Comparison of ENCODE assay signal across 16 cellular contexts in genomic region chr1:1176063-1176761, GRCh38. TPM values are rescaled to one million over a fixed set of nuclear protein-coding genes. Genes with fewer than 3 reads are reported as not detected.
DNase-seq lines count a peak whose midpoint lies in the region; ATAC-seq, FAIRE-seq and TF ChIP-seq lines count a peak whose summit lies in the region.
"Not testable (repeated sequence)": the region's sequence is repeated elsewhere in the genome, so short reads cannot be mapped to it uniquely, and the experiment has no call there.
"Had no signal": no experiment of that assay in that cellular context is flagged by ENCODE, and none has a peak within 500 bp of the region (broad histone marks: within the 10 kb centered on the region; RNA-seq: fewer than 3 reads in every experiment).

No MANE protein-coding gene starts in this region.

- TF ChIP-seq CTCF in GM23338 (conservative IDR thresholded peaks at IDR 0.05; ENCODE audit: low read depth in 2 of 2); WTC11 (IDR thresholded peaks at IDR 0.05); endothelial cell (IDR thresholded peaks at IDR 0.05; ENCODE audit: unreplicated experiment); kidney (IDR thresholded peaks at IDR 0.05; ENCODE audit: borderline replicate concordance, extremely low read depth, insufficient read depth); pancreas (IDR thresholded peaks at IDR 0.05): not testable (repeated sequence)

- H3K9me3 ChIP-seq in kidney (ENCODE audit: control insufficient read depth in 1 of 2, low read length in 2 of 2); pancreas: not testable (repeated sequence)

- H3K27ac ChIP-seq in GM23338 (ENCODE audit: low read depth): peak overlapping the region; percentile 69; the same call in 1 of the 2 replicates
- H3K27ac ChIP-seq in kidney (ENCODE audit: low read depth in 2 of 2, low read length in 2 of 2); pancreas: not testable (repeated sequence)

- 0 out of 2 replicates have a peak overlapping the region, but pooled peaks have one; percentile 38 for H2AFZ ChIP-seq in GM23338

- peak; percentile 38 for ATAC-seq in GM23338
- ATAC-seq in WTC11: peak; percentile 46
- not testable (repeated sequence) for ATAC-seq in pancreas

- WGBS in pancreas, 2 donors: 61 to 70% methylated on average over 21 to 22 of the region's 22 CpGs

- not testable (repeated sequence) for H3K79me2 ChIP-seq in GM23338 (replicated peaks; ENCODE audit: insufficient read depth)

- peak overlapping the region; percentile 66; the same call in 1 of the 2 replicates for H3K4me2 ChIP-seq in GM23338

- H3F3A ChIP-seq in GM23338 (replicated peaks; ENCODE audit: low read depth): not testable (repeated sequence)

- intact Hi-C loops in kidney (cut with DNase I); pancreas (cut with DNase I): not testable (repeated sequence)

- DNase-seq in COLO668 (lab: John Stamatoyannopoulos, UW; ENCODE audit: unreplicated experiment) (peak; percentile 88), GM23338 (ENCODE audit: low spot score) (peak; percentile 87), NCI-H187 treated with DMSO at 0.1 percent for 48 hours (lab: John Stamatoyannopoulos, UW) (peak; percentile 65), NCI-H748 (lab: John Stamatoyannopoulos, UW; ENCODE audit: unreplicated experiment) (peak; percentile 82), WTC11 (ENCODE audit: low spot score) (peak; percentile 66), endothelial cell (ENCODE audit: low spot score) (peak; percentile 2), kidney (peak; percentile 52), pancreas (peak in 4 of 6 donors; percentile 3 to 47 (median 42))

- not testable (repeated sequence) for H3K9me3 Mint-ChIP-seq in GM23338; WTC11; endothelial cell (ENCODE audit: unreplicated experiment)

- H3K27ac Mint-ChIP-seq in GM23338; WTC11; endothelial cell (ENCODE audit: unreplicated experiment): not testable (repeated sequence)

- not testable (repeated sequence) for H3K9ac ChIP-seq in kidney (ENCODE audit: low read length in 2 of 2)

- not testable (repeated sequence) for H3K4me3 Mint-ChIP-seq in GM23338; WTC11; endothelial cell (ENCODE audit: unreplicated experiment)

- not testable (repeated sequence) for H3K4me3 ChIP-seq in GM23338; kidney (ENCODE audit: low read length in 2 of 2); pancreas

- not testable (repeated sequence) for H4K20me1 ChIP-seq in GM23338 (replicated peaks; ENCODE audit: insufficient read depth)

- H3K4me1 ChIP-seq in GM23338 (ENCODE audit: insufficient read depth): peaks cover 13% of the 10 kb centered on the region; the same call in 1 of the 2 replicates
- not testable (repeated sequence) for H3K4me1 ChIP-seq in kidney (ENCODE audit: control insufficient read depth in 1 of 2, insufficient read depth in 1 of 2, low read depth in 1 of 2, low read length in 2 of 2); pancreas

- not testable (repeated sequence) for H3K9me2 ChIP-seq in GM23338 (ENCODE audit: insufficient read depth)

- peaks cover 14% of the 10 kb centered on the region for H3K27me3 Mint-ChIP-seq in GM23338 (ENCODE audit: insufficient read depth, low read depth, poor library complexity)
- peaks cover 19% of the 10 kb centered on the region for H3K27me3 Mint-ChIP-seq in WTC11 (ENCODE audit: low read depth)
- not testable (repeated sequence) for H3K27me3 Mint-ChIP-seq in endothelial cell (ENCODE audit: unreplicated experiment)

- H3K27me3 ChIP-seq in GM23338 (ENCODE audit: insufficient read depth); pancreas: not testable (repeated sequence)

- not testable (repeated sequence) for FAIRE-seq in kidney (lab: Jason Lieb, UNC); pancreas (lab: Jason Lieb, UNC)

- not testable (repeated sequence) for H3K36me3 ChIP-seq in GM23338 (ENCODE audit: insufficient read depth); kidney (ENCODE audit: control insufficient read depth in 1 of 2, insufficient read depth in 2 of 2, low read length in 2 of 2); pancreas

- CTCF ChIA-PET in WTC11 (lab: Charles Lee): interaction anchor here (2.8 kb wide), 1 partner anchor 30 kb away, joined by 13 read pairs; the partner anchor contains the start of gene TNFRSF18

- H3K4me1 Mint-ChIP-seq in GM23338 (peaks cover 22% of the 10 kb centered on the region), WTC11 (peaks cover 16% of the 10 kb centered on the region)
- not testable (repeated sequence) for H3K4me1 Mint-ChIP-seq in endothelial cell (ENCODE audit: unreplicated experiment)

- not testable (repeated sequence) for H3K36me3 Mint-ChIP-seq in GM23338 (ENCODE audit: low read depth); WTC11; endothelial cell (ENCODE audit: low read depth, unreplicated experiment)

- POLR2A ChIA-PET in WTC11 (lab: Charles Lee): not testable (repeated sequence)

TF ChIP-seq in WTC11, 78 proteins besides CTCF, POLR2A, EP300 and RAD21:
- 0 out of 2 replicates have a peak, but pooled peaks have one; percentile 53 for TF ChIP-seq ZNF423 (CRISPR knock-in tag; IDR thresholded peaks at IDR 0.05)
- peak; percentile 55; the same call in 1 of the 2 replicates for TF ChIP-seq TEAD1 (CRISPR knock-in tag; IDR thresholded peaks at IDR 0.05)
- TF ChIP-seq TEAD4 (CRISPR knock-in tag; IDR thresholded peaks at IDR 0.05): peak; percentile 72; the same call in 1 of the 2 replicates

RNA-seq across cellular contexts. Expression of gene TTLL10, which starts 2.5 kb away (rescaled TPM):
- total RNA-seq in GM23338 (2014; rRNA removed; shearing (Covaris generic)): 0.45 TPM in 1 of 2 replicates, not detected in the other
- polyA plus RNA-seq in GM23338 (2016; fragmentation: Nextera tagmentation; extraction: Ambion mirVana): not detected in 2 replicates
- total RNA-seq in WTC11 (2021): 0.78 to 1.1 TPM (median 1.1 TPM) in 3 replicates
- total RNA-seq in endothelial cell (ENCODE audit: unreplicated experiment): not detected
- 1.5 TPM for total RNA-seq in kidney
- polyA plus RNA-seq in kidney (ENCODE audit: insufficient read depth, low read depth, low replicate concordance): not detected
- total RNA-seq in pancreas: under 1 TPM in 5 of 6 donors, not detected in 1; 0.20 to 0.51 (median 0.38) TPM
- polyA plus RNA-seq in pancreas: 1 to 10 TPM; 1.0 to 1.6 TPM
- total RNA-seq: activated CD4-positive, alpha-beta T cell treated with anti-CD3 and anti-CD28 coated beads, Interleukin-2, amount 10 ng/mL, durations not matched to agents 24 days and 14 days; activated CD8-positive, alpha-beta memory T cell treated with anti-CD3 and anti-CD28 coated beads for 36 hours; dermis blood vessel endothelial cell; HFFc6; HT1080; right lobe of liver had no signal
- polyA plus RNA-seq: keratinocyte had no signal

RNA-seq across cellular contexts. Expression of gene TNFRSF18, which starts 30.2 kb away (rescaled TPM):
- total RNA-seq in GM23338 (2014; rRNA removed; shearing (Covaris generic)): 0.58 and 1.5 TPM in 2 replicates
- polyA plus RNA-seq in GM23338 (2016; fragmentation: Nextera tagmentation; extraction: Ambion mirVana) (0.56 and 1.1 TPM in 2 replicates), kidney (ENCODE audit: insufficient read depth, low read depth, low replicate concordance) (not detected), pancreas (1 to 10 TPM; 1.1 to 1.2 TPM)
- total RNA-seq in WTC11 (2021) (0.83 to 1.2 TPM (median 1.1 TPM) in 3 replicates), endothelial cell (ENCODE audit: unreplicated experiment) (not detected), kidney (8.1 TPM), pancreas (under 1 TPM in 3 of 6 donors, not detected in 3; 0.32 to 0.34 (median 0.34) TPM)
- total RNA-seq: HFFc6, HT1080, Right ventricle myocardium inferior had no signal

RNA-seq across cellular contexts. Expression of gene TNFRSF4, which starts 37.7 kb away (rescaled TPM):
- not detected in 2 replicates for total RNA-seq in GM23338 (2014; rRNA removed; shearing (Covaris generic))
- polyA plus RNA-seq in GM23338 (2016; fragmentation: Nextera tagmentation; extraction: Ambion mirVana): not detected in 2 replicates
- total RNA-seq in WTC11 (2021): 0.18 to 0.33 TPM in 2 of 3 replicates, not detected in the other
- total RNA-seq in endothelial cell (ENCODE audit: unreplicated experiment): 0.80 TPM
- 5.1 TPM for total RNA-seq in kidney
- polyA plus RNA-seq in kidney (ENCODE audit: insufficient read depth, low read depth, low replicate concordance): 3.3 TPM
- 1 to 10 TPM in 3 of 6 donors, under 1 TPM in 3; 0.26 to 1.6 (median 0.86) TPM for total RNA-seq in pancreas
- polyA plus RNA-seq in pancreas: 1 to 10 TPM; 2.8 to 5.0 TPM
- polyA plus RNA-seq: keratinocyte had no signal

RNA-seq across cellular contexts. Expression of gene SDF4, which starts 55.6 kb away (rescaled TPM):
- total RNA-seq in GM23338 (2014; rRNA removed; shearing (Covaris generic)): 51.6 and 62.6 TPM in 2 replicates
- polyA plus RNA-seq in GM23338 (2016; fragmentation: Nextera tagmentation; extraction: Ambion mirVana) (45.0 and 49.2 TPM in 2 replicates), kidney (ENCODE audit: insufficient read depth, low read depth, low replicate concordance) (143 TPM), pancreas (10 to 100 TPM; 74.0 to 96.6 TPM)
- total RNA-seq in WTC11 (2021) (92.3 to 105 TPM (median 101 TPM) in 3 replicates), endothelial cell (ENCODE audit: unreplicated experiment) (130 TPM), kidney (160 TPM), pancreas (10 to 100 TPM; 68.3 to 99.4 (median 74.2) TPM)

RNA-seq across cellular contexts. Expression of gene B3GALT6, which starts 55.8 kb away (rescaled TPM):
- total RNA-seq in GM23338 (2014; rRNA removed; shearing (Covaris generic)): 26.5 and 33.5 TPM in 2 replicates
- polyA plus RNA-seq in GM23338 (2016; fragmentation: Nextera tagmentation; extraction: Ambion mirVana) (5.5 and 9.3 TPM in 2 replicates), kidney (ENCODE audit: insufficient read depth, low read depth, low replicate concordance) (13.7 TPM), pancreas (1 to 10 TPM; 8.7 to 8.9 TPM)
- total RNA-seq in WTC11 (2021) (18.8 to 21.4 TPM (median 20.0 TPM) in 3 replicates), endothelial cell (ENCODE audit: unreplicated experiment) (43.2 TPM), kidney (20.3 TPM), pancreas (10 to 100 TPM in 3 of 6 donors, 1 to 10 TPM in 3; 6.2 to 13.4 (median 9.0) TPM)

Comparison
In these comparisons a context has a peak if more than half of its experiments do, and no peak if none do; other contexts are left out.
1. DNase-seq: peak in every context shown above with its lines; median percentile 88 in COLO668; 87 in GM23338; 82 in NCI-H748; 66 in WTC11; 65 in NCI-H187 treated with DMSO at 0.1 percent for 48 hours; 52 in kidney; 42 in pancreas; 2 in endothelial cell.